8 cellular contexts compared by ENCODE assay signal in the genomic region with DNA sequence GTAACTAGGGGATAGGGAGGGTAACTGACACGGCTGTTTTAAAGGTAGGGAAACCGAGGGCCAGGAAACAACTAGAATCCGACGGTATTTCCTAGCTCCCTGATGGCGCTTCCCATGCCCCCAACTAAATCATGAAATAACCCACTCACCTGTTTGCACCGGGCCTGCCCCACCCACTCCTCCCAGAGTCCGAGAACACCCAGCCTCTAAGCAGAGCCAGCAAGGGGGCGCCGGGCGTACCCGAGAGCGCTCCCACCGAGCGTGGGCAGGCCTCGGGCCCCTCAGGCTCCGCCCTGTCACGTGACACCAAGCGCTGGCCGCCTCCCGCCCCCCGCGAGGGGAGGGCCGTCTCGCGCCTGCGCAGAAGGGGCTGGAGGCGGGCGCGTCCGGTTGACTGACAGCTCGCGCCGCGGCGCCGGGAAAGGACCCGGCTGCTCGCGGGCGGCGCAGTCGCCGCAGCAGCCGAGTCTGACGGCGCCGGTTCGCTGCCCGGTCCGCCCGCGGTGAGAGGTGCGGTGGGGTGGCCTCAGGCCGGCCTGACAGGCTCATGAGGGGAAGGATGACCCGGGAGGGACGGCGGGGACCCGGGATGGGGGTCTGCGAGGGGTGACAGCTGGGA. TPM values are rescaled to one million over a fixed set of nuclear protein-coding genes. Genes with fewer than 3 reads are reported as not detected.
DNase-seq lines count a peak whose midpoint lies in the region; TF ChIP-seq lines count a peak whose summit lies in the region.

A gene with protein sequence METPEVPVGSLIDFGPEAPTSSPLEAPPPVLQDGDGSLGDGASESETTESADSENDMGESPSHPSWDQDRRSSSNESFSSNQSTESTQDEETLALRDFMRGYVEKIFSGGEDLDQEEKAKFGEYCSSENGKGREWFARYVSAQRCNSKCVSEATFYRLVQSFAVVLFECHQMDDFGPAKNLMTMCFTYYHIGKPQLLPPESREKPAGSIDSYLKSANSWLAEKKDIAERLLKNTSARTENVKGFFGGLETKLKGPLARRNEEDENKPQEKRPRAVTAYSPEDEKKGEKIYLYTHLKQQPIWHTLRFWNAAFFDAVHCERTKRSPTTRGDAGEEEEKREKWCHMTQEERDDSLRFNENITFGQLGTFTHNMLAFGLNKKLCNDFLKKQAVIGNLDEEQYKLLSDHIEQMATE (plus strand): TSS at position 447 of the 619 bp plus-strand sequence. CDS start 39,277 bp downstream, outside the sequence.

- H3K27me3 ChIP-seq in H7 (ENCODE audit: control insufficient read depth, insufficient read depth, low read length) (peaks cover 11% of the 10 kb centered on the region), MG63 (no peaks in the 10 kb centered on the region), neutrophil (no peaks in the 10 kb centered on the region)

- peak within 1 kb of the TSS; percentile 99 for H3K27ac ChIP-seq in neutrophil

- H3K36me3 ChIP-seq in H7 (replicated peaks; ENCODE audit: control insufficient read depth, insufficient read depth, low read length), result no peaks in the 10 kb centered on the region
- no peaks in the 10 kb centered on the region for H3K36me3 ChIP-seq in MG63
- H3K36me3 ChIP-seq in neutrophil, result peaks cover 15% of the 10 kb centered on the region

- DNase-seq in GDM1 (lab: John Stamatoyannopoulos, UW), result peak; percentile 85
- peak; percentile 100 for DNase-seq in H7
- DNase-seq in MG63, result peak; percentile 78
- peak; percentile 74 for DNase-seq in SHP77 treated with DMSO at 0.1 percent for 48 hours (lab: John Stamatoyannopoulos, UW)
- peak; percentile 78 to 96 (median 92) for DNase-seq in activated naive CD4-positive, alpha-beta T cell (lab: John Stamatoyannopoulos, UW)
- DNase-seq in foreskin melanocyte, result peak; percentile 81

- TF ChIP-seq CTCF in neutrophil (IDR thresholded peaks at IDR 0.05) (peak; percentile 30), subcutaneous adipose tissue (IDR thresholded peaks at IDR 0.05; ENCODE audit: low read depth) (no peak)

- peaks cover 69 to 75% of the 10 kb centered on the region in 2 experiments for H3K4me1 ChIP-seq in neutrophil (ENCODE audit: control insufficient read depth in 1 of 2, insufficient read depth in 1 of 2, low read depth in 1 of 2, low read length in 1 of 2)

- H3K9me3 ChIP-seq in MG63 (no peaks in the 10 kb centered on the region), neutrophil (no peaks in the 10 kb centered on the region)

- H3K4me3 ChIP-seq in H7 (ENCODE audit: insufficient read depth, low read depth, low read length) (peak within 1 kb of the TSS; percentile 75), MG63 (peak within 1 kb of the TSS; percentile 68), neutrophil (ENCODE audit: low read depth in 1 of 2, low read length in 1 of 2) (peak within 1 kb of the TSS; percentile 94 to 99)

RNA-seq across cellular contexts. Expression of the gene that starts here (rescaled TPM):
- 5.1 and 11.7 TPM in 2 replicates for total RNA-seq in H7 (2014; rRNA removed; shearing (Covaris generic))
- total RNA-seq in MG63 (2014; rRNA removed; shearing (Covaris generic); ENCODE audit: low replicate concordance), result 4.2 and 4.4 TPM in 2 replicates
- total RNA-seq in subcutaneous adipose tissue, result 10 to 100 TPM in 3 of 4 donors, 1 to 10 TPM in 1; 5.5 to 13.8 (median 11.7) TPM

Comparison
In these comparisons a context has a peak if more than half of its experiments do, and no peak if none do; other contexts are left out.
1. Peak in every context shown above with its lines: DNase-seq, H3K4me3 ChIP-seq and H3K27ac ChIP-seq.